ENCODE assay signal across 13 cellular contexts in the genomic region with DNA sequence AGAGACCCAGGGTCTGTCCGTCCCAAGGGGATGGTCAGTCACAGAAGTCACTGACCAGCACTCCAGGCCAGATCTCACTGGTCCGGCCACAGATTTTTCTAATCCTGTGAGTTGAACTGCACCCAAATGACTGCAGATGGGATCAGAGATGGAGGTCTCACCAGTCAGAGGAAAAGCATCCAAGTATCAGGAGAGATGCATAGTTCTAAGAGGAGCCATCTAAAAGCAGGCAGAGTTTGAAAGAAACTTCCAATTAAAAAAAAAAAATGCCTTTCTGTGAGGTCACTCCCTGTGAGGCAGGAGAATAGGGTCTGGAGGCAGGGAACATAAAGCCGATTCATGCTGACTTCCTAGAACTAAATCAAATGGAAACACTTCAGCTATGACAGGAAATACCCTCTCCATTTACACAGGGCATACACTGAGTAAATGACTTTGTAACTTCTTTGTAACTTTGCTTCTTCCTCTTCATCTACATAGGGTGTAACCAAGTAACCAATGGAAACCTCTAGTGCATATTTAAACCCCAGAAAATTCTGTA.
DNase-seq lines count a peak whose midpoint lies in the region; ATAC-seq and TF ChIP-seq lines count a peak whose summit lies in the region.
"Had no signal": no experiment of that assay in that cellular context is flagged by ENCODE, and none has a peak within 500 bp of the region (broad histone marks: within the 10 kb centered on the region; RNA-seq: fewer than 3 reads in every experiment).

No MANE protein-coding gene starts in this region.

- peaks cover 0 to 18% of the 10 kb centered on the region in 2 donors for H3K4me1 ChIP-seq in right atrium auricular region

- no peaks in the 10 kb centered on the region for H3K27me3 Mint-ChIP-seq in activated CD4-positive, alpha-beta T cell treated with anti-CD3 and anti-CD28 coated beads, Interleukin-2, amount 10 ng/mL, durations not matched to agents 24 days and 14 days
- peaks cover 13% of the 10 kb centered on the region for H3K27me3 Mint-ChIP-seq in endothelial cell (ENCODE audit: unreplicated experiment)

- no peaks in the 10 kb centered on the region for H3K36me3 ChIP-seq in right atrium auricular region

- intact Hi-C loops in activated CD4-positive, alpha-beta T cell treated with anti-CD3 and anti-CD28 coated beads, Interleukin-2, amount 10 ng/mL, durations not matched to agents 24 days and 14 days (cut with micrococcal nuclease) = no loop called here

- ATAC-seq in HG02571 (IDR thresholded peaks at IDR 0.05; ENCODE audit: unreplicated experiment) = no peak

- TF ChIP-seq CTCF in WI38 (IDR thresholded peaks at IDR 0.05; ENCODE audit: low read depth, low read length) = no peak
- no peak for TF ChIP-seq CTCF in right atrium auricular region (IDR thresholded peaks at IDR 0.05)
- TF ChIP-seq CTCF in endothelial cell (IDR thresholded peaks at IDR 0.05; ENCODE audit: unreplicated experiment) = no peak

- no peaks in the 10 kb centered on the region for H3K27me3 ChIP-seq in right atrium auricular region

- no peaks in the 10 kb centered on the region for H3K36me3 Mint-ChIP-seq in activated CD4-positive, alpha-beta T cell treated with anti-CD3 and anti-CD28 coated beads, Interleukin-2, amount 10 ng/mL, durations not matched to agents 24 days and 14 days (ENCODE audit: low read depth)
- no peaks in the 10 kb centered on the region for H3K36me3 Mint-ChIP-seq in endothelial cell (ENCODE audit: low read depth, unreplicated experiment)

- no peak overlapping the region for H3K4me3 Mint-ChIP-seq in activated CD4-positive, alpha-beta T cell treated with anti-CD3 and anti-CD28 coated beads, Interleukin-2, amount 10 ng/mL, durations not matched to agents 24 days and 14 days
- no peak overlapping the region for H3K4me3 Mint-ChIP-seq in endothelial cell (ENCODE audit: unreplicated experiment)

- no peaks in the 10 kb centered on the region for H3K4me1 Mint-ChIP-seq in activated CD4-positive, alpha-beta T cell treated with anti-CD3 and anti-CD28 coated beads, Interleukin-2, amount 10 ng/mL, durations not matched to agents 24 days and 14 days
- peaks cover 37% of the 10 kb centered on the region for H3K4me1 Mint-ChIP-seq in endothelial cell (ENCODE audit: unreplicated experiment)

- H3K27ac Mint-ChIP-seq in activated CD4-positive, alpha-beta T cell treated with anti-CD3 and anti-CD28 coated beads, Interleukin-2, amount 10 ng/mL, durations not matched to agents 24 days and 14 days = no peak overlapping the region
- H3K27ac Mint-ChIP-seq in endothelial cell (ENCODE audit: unreplicated experiment) = no peak overlapping the region

- peak; percentile 17 for DNase-seq in activated CD4-positive, alpha-beta T cell treated with anti-CD3 and anti-CD28 coated beads, Interleukin-2, amount 10 ng/mL, durations not matched to agents 24 days and 14 days
- no peak for DNase-seq in activated CD4-positive, alpha-beta T cell treated with anti-CD3 and anti-CD28 coated beads for 4 hours
- DNase-seq in right atrium auricular region (ENCODE audit: low spot score) (no peak), endothelial cell (ENCODE audit: low spot score) (no peak), NCI-H1105 treated with DMSO at 0.1 percent for 48 hours (lab: John Stamatoyannopoulos, UW) (no peak)
- no peak for DNase-seq in stimulated activated CD4-positive, alpha-beta T cell treated with anti-CD3 and anti-CD28 coated beads, Interleukin-1b, Interleukin-23, amount 100 ng/mL, for 48 hours
- DNase-seq: activated naive CD4-positive, alpha-beta T cell; head of caudate nucleus; posterior cingulate gyrus; stimulated activated naive CD4-positive, alpha-beta T cell had no signal

- H3K4me3 ChIP-seq in WI38 (ENCODE audit: low read depth, low read length) = 0 out of 2 replicates have a peak overlapping the region, but pooled peaks have one; percentile 6
- H3K4me3 ChIP-seq in right atrium auricular region = no peak overlapping the region

- no peaks in the 10 kb centered on the region for H3K9me3 Mint-ChIP-seq in activated CD4-positive, alpha-beta T cell treated with anti-CD3 and anti-CD28 coated beads, Interleukin-2, amount 10 ng/mL, durations not matched to agents 24 days and 14 days
- no peaks in the 10 kb centered on the region for H3K9me3 Mint-ChIP-seq in endothelial cell (ENCODE audit: unreplicated experiment)

- H3K27ac ChIP-seq in right atrium auricular region = peak overlapping the region; percentile 31 to 53
- H3K27ac ChIP-seq: C4-2B had no signal

- no peaks in the 10 kb centered on the region for H3K9me3 ChIP-seq in right atrium auricular region
